8 cellular contexts compared by ENCODE assay signal in the genomic region with DNA sequence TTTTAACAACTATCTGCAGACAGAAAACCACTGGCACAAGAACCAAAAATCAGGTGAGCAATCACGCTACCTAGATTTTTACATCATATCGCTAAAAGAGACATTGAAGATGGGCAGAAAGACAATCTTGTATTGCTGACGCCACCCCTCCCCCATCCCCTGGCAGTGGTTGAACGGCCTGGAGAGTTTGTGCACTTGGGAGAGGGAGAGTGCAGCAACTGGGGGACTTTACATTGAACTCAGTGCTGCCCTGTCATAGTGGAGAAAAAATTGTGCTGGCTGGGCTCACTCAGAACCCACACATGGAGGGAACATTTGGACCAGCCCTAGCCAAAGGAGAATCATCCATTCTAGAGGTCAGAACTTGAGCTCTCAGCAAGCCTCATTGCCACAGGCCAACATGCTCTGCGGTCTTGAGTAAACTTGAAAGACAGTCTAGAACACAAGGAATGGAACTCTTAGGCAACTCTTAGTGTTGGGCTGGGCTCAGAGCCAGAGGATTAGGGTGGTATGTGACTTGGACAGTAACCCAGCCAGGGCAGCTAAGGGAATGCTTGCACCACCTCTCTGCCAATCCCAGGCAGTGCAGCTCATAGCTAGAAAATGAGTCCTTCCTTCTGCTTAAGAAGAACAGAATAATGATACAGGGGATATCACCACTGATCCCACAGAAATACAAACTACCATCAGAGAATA.
DNase-seq lines count a peak whose midpoint lies in the region; ATAC-seq and TF ChIP-seq lines count a peak whose summit lies in the region.

No MANE protein-coding gene starts in this region.

- DNase-seq in ELR (ENCODE audit: low read depth): peak; percentile 73
- DNase-seq in SJSA1 (ENCODE audit: low read depth in 1 of 2, low spot score in 2 of 2): peak; percentile 64 to 80
- DNase-seq in fibroblast of villous mesenchyme (ENCODE audit: low read depth): peak; percentile 98
- peak; percentile 60 to 78 for DNase-seq in psoas muscle
- no peak for DNase-seq in cerebellum (ENCODE audit: low spot score)
- DNase-seq in stimulated activated CD4-positive, alpha-beta T cell treated with anti-CD3 and anti-CD28 coated beads, Interleukin-4, amount 100 ng/mL, for 24 hours: no peak

- H3K4me3 ChIP-seq in SJSA1 (no peak overlapping the region), fibroblast of villous mesenchyme (ENCODE audit: low read depth, low read length) (no peak overlapping the region), psoas muscle (no peak overlapping the region)

- intact Hi-C loops in psoas muscle (cut with DNase I): no loop called here

- TF ChIP-seq CTCF in fibroblast of villous mesenchyme (IDR thresholded peaks at IDR 0.05; ENCODE audit: insufficient read depth, low read depth, low read length): peak; percentile 67
- TF ChIP-seq CTCF in psoas muscle (IDR thresholded peaks at IDR 0.05): peak; percentile 54

- H3K27ac ChIP-seq in SJSA1 (no peak overlapping the region), psoas muscle (no peak overlapping the region)

- no peaks in the 10 kb centered on the region for H3K27me3 ChIP-seq in SJSA1 (replicated peaks)
- H3K27me3 ChIP-seq in psoas muscle (ENCODE audit: insufficient read depth in 3 of 3, low read length in 2 of 3): no peaks in the 10 kb centered on the region

- H3K36me3 ChIP-seq in SJSA1: no peaks in the 10 kb centered on the region
- no peaks in the 10 kb centered on the region for H3K36me3 ChIP-seq in psoas muscle (ENCODE audit: insufficient read depth in 1 of 2, low read depth in 1 of 2)

- H3K9me3 ChIP-seq in SJSA1 (replicated peaks) (no peaks in the 10 kb centered on the region; the same call in 1 of the 2 replicates), psoas muscle (no peaks in the 10 kb centered on the region)

- ATAC-seq in psoas muscle (peak; percentile 95 to 99 (median 99)), HG03097 (IDR thresholded peaks at IDR 0.05; ENCODE audit: low FRiP score, unreplicated experiment) (no peak), GM19035 (IDR thresholded peaks at IDR 0.05; ENCODE audit: unreplicated experiment) (no peak)

- H3K4me1 ChIP-seq in SJSA1 (replicated peaks) (peaks cover 3% of the 10 kb centered on the region; the same call in 1 of the 2 replicates), psoas muscle (peaks cover 6% of the 10 kb centered on the region)

- WGBS in psoas muscle, 3 donors: 57 to 75% (median 66%) methylated on average over 5 of the region's 5 CpGs

Comparison
In these comparisons a context has a peak if more than half of its experiments do, and no peak if none do; other contexts are left out.
1. DNase-seq: peak in ELR (single experiment), SJSA1 (2 of 2), fibroblast of villous mesenchyme (single experiment) and psoas muscle (2 of 2); none in cerebellum (single experiment) and stimulated activated CD4-positive, alpha-beta T cell treated with anti-CD3 and anti-CD28 coated beads, Interleukin-4, amount 100 ng/mL, for 24 hours (single experiment).
2. ATAC-seq: peak in psoas muscle (4 of 4); none in HG03097 (single experiment) and GM19035 (single experiment).